In genomic region chr20:44324343-44324742, GRCh38 we compare ENCODE assay signal across 20 cellular contexts.
DNase-seq lines count a peak whose midpoint lies in the region; ATAC-seq and TF ChIP-seq lines count a peak whose summit lies in the region.
"Had no signal": no experiment of that assay in that cellular context is flagged by ENCODE, and none has a peak within 500 bp of the region (broad histone marks: within the 10 kb centered on the region; RNA-seq: fewer than 3 reads in every experiment).

No MANE protein-coding gene starts in this region.

- no peaks in the 10 kb centered on the region for H3K27me3 ChIP-seq in NT2/D1 (ENCODE audit: insufficient read depth, insufficient read length)

- H3K4me1 ChIP-seq in NT2/D1 (ENCODE audit: insufficient read depth, insufficient read length): peaks cover 12% of the 10 kb centered on the region
- H3K4me1 ChIP-seq: SJSA1 had no signal

- TF ChIP-seq CTCF in epithelial cell of esophagus (IDR thresholded peaks at IDR 0.05; ENCODE audit: insufficient read depth, low read depth, low read length, missing control alignments): no peak

- H3K4me3 ChIP-seq in NT2/D1 (ENCODE audit: insufficient read length, low read depth): no peak overlapping the region
- no peak overlapping the region for H3K4me3 ChIP-seq in epithelial cell of esophagus (ENCODE audit: low read length)
- H3K4me3 ChIP-seq: esophagus squamous epithelium, left lung, SJSA1, upper lobe of left lung had no signal

- no peak for ATAC-seq in GM21528 (IDR thresholded peaks at IDR 0.05; ENCODE audit: low FRiP score, unreplicated experiment)
- ATAC-seq: activated CD8-positive, alpha-beta T cell treated with anti-CD3 and anti-CD28 coated beads, Interleukin-2, amount 10 ng/mL, durations not matched to agents 7 days and 5 days; left lung; natural killer cell; right cardiac atrium had no signal

- H3K9ac ChIP-seq in NT2/D1 (ENCODE audit: insufficient read length, low read depth): no peak overlapping the region

- peaks cover 10% of the 10 kb centered on the region; the same call in 1 of the 2 replicates for H3K9me3 ChIP-seq in NT2/D1 (ENCODE audit: insufficient read depth, low read length)
- H3K9me3 ChIP-seq: esophagus squamous epithelium, left lung, SJSA1, upper lobe of left lung had no signal

- H3K36me3 ChIP-seq in NT2/D1 (ENCODE audit: insufficient read depth, insufficient read length, low read length): no peaks in the 10 kb centered on the region
- H3K36me3 ChIP-seq: esophagus squamous epithelium, left lung, SJSA1, upper lobe of left lung had no signal

- DNase-seq in DMS53 (lab: John Stamatoyannopoulos, UW): peak; percentile 29
- DNase-seq in DMS53 treated with DMSO at 0.1 percent for 48 hours (lab: John Stamatoyannopoulos, UW; ENCODE audit: unreplicated experiment): no peak
- peak; percentile 39 for DNase-seq in NT2/D1 (ENCODE audit: low read depth, low spot score)
- peak; percentile 19 for DNase-seq in epithelial cell of esophagus (ENCODE audit: low read depth)
- DNase-seq in retina: peak; percentile 20
- no peak for DNase-seq in stimulated activated CD4-positive, alpha-beta T cell treated with anti-CD3 and anti-CD28 coated beads, Interleukin-2, amount 100 ng/mL, for 48 hours
- DNase-seq in NCI-H1694 (lab: John Stamatoyannopoulos, UW): no peak
- DNase-seq: 8988T; activated CD8-positive, alpha-beta T cell treated with anti-CD3 and anti-CD28 coated beads, Interleukin-2, amount 10 ng/mL, durations not matched to agents 7 days and 5 days; anterior cingulate cortex; CD4-positive, alpha-beta T cell; cortex of kidney; esophagus squamous epithelium; left lung; natural killer cell; NCI-H1436 treated with DMSO at 0.1 percent for 48 hours; right cardiac atrium had no signal

Comparison
In these comparisons a context has a peak if more than half of its experiments do, and no peak if none do; other contexts are left out.
1. DNase-seq: peak in DMS53 (single experiment), NT2/D1 (single experiment), epithelial cell of esophagus (single experiment) and retina (single experiment); none in DMS53 treated with DMSO at 0.1 percent for 48 hours (single experiment), stimulated activated CD4-positive, alpha-beta T cell treated with anti-CD3 and anti-CD28 coated beads, Interleukin-2, amount 100 ng/mL, for 48 hours (0 of 2) and NCI-H1694 (single experiment).